ENCODE assay signal across 10 cellular contexts in the genomic region with DNA sequence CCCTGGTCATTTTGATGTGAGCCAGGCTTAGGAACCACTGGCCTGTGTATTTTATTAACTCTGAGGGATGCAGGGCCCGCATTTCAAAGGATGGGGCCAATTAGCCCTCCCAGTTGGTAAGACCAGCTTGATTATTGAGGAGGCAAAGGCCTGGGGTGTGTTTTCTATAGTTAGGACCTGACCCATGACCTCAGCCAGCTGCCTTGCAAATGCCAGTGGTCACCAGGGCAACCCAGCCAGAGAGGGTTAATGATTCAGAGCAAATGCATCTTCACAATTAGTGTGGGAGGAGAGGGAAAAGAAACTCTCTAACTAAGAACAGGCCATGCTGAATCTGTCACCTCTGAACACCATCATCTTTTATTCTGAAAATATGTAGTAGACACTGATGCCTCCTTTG.
DNase-seq lines count a peak whose midpoint lies in the region; FAIRE-seq and TF ChIP-seq lines count a peak whose summit lies in the region.
"Had no signal": no experiment of that assay in that cellular context is flagged by ENCODE, and none has a peak within 500 bp of the region (broad histone marks: within the 10 kb centered on the region; RNA-seq: fewer than 3 reads in every experiment).

No MANE protein-coding gene starts in this region.

- no peak overlapping the region for H3K4me3 ChIP-seq in fibroblast of pulmonary artery (replicated peaks; ENCODE audit: low read depth, low read length)

- peak; percentile 50 for DNase-seq in NCI-H748 (lab: John Stamatoyannopoulos, UW; ENCODE audit: unreplicated experiment)
- DNase-seq in NCI-H748 treated with DMSO at 0.1 percent for 48 hours (lab: John Stamatoyannopoulos, UW): no peak
- no peak for DNase-seq in HTR-8/SVneo (ENCODE audit: insufficient read length, low spot score)
- DNase-seq in fibroblast of pulmonary artery (ENCODE audit: low read depth): peak; percentile 44
- DNase-seq in urothelium cell line (ENCODE audit: low spot score): peak; percentile 63
- no peak for DNase-seq in OCI-M2 (lab: John Stamatoyannopoulos, UW; ENCODE audit: unreplicated experiment)
- DNase-seq in activated effector memory CD4-positive, alpha-beta T cell treated with Interleukin-2 at 50 U/mL for 16 hours: no peak
- no peak for DNase-seq in activated T-cell treated with anti-CD3 and anti-CD28 coated beads for 4 hours
- DNase-seq: naive B cell had no signal

- FAIRE-seq in HTR-8/SVneo (lab: Jason Lieb, UNC) (peak; percentile 77), urothelium cell line (lab: Jason Lieb, UNC) (peak; percentile 73)
- FAIRE-seq: A204.1 had no signal

- no peak for TF ChIP-seq CTCF in fibroblast of pulmonary artery (IDR thresholded peaks at IDR 0.05; ENCODE audit: low read length, missing control alignments)

Comparison
In these comparisons a context has a peak if more than half of its experiments do, and no peak if none do; other contexts are left out.
1. DNase-seq: peak in NCI-H748 (single experiment), fibroblast of pulmonary artery (single experiment) and urothelium cell line (single experiment); none in NCI-H748 treated with DMSO at 0.1 percent for 48 hours (single experiment), HTR-8/SVneo (single experiment), OCI-M2 (single experiment), activated effector memory CD4-positive, alpha-beta T cell treated with Interleukin-2 at 50 U/mL for 16 hours (single experiment) and activated T-cell treated with anti-CD3 and anti-CD28 coated beads for 4 hours (single experiment).